In genomic region chr16:9258423-9259051, GRCh38 we compare ENCODE assay signal across 9 cellular contexts.
DNase-seq lines count a peak whose midpoint lies in the region; ATAC-seq and TF ChIP-seq lines count a peak whose summit lies in the region.
"Had no signal": no experiment of that assay in that cellular context is flagged by ENCODE, and none has a peak within 500 bp of the region (broad histone marks: within the 10 kb centered on the region; RNA-seq: fewer than 3 reads in every experiment).

No MANE protein-coding gene starts in this region.

- H3K4me2 ChIP-seq in HCT116 (ENCODE audit: low read length) (peak overlapping the region; percentile 11; the same call in 1 of the 2 replicates), PC-3 (ENCODE audit: low read length) (no peak overlapping the region)
- H3K4me2 ChIP-seq: BLaER1 had no signal

- H3K27me3 ChIP-seq in HCT116 (ENCODE audit: insufficient read depth, low read length), result peaks cover 15% of the 10 kb centered on the region
- H3K27me3 ChIP-seq in PC-3 (ENCODE audit: low read length), result peaks cover 6% of the 10 kb centered on the region
- H3K27me3 ChIP-seq: BLaER1 had no signal

- H3K9me3 ChIP-seq in HCT116 (ENCODE audit: control insufficient read depth in 1 of 2, insufficient read depth in 1 of 2, low read depth in 1 of 2, low read length in 2 of 2) (no peaks in the 10 kb centered on the region), PC-3 (ENCODE audit: low read length) (no peaks in the 10 kb centered on the region)

- TF ChIP-seq CTCF in HCT116 (IDR thresholded peaks at IDR 0.05 in 2 of 3, conservative IDR thresholded peaks at IDR 0.05 in 1 of 3; ENCODE audit: borderline replicate concordance in 1 of 3, insufficient read depth in 1 of 3, low read depth in 2 of 3, low read length in 2 of 3), result peak; percentile 64 to 93 (median 88)
- peak; percentile 69 for TF ChIP-seq CTCF in PC-3 (conservative IDR thresholded peaks at IDR 0.05; ENCODE audit: low read depth, low read length)
- TF ChIP-seq CTCF in mesothelial cell of epicardium (IDR thresholded peaks at IDR 0.05; ENCODE audit: unreplicated experiment), result peak; percentile 58
- TF ChIP-seq CTCF in omental fat pad (IDR thresholded peaks at IDR 0.05), result no peak

- RAD21 ChIA-PET in HCT116 (lab: Charles Lee; ENCODE audit: low non-redundant PET in 1 of 2, low total read pairs in 2 of 2, uncharacterized antibody in 2 of 2, unreplicated experiment in 2 of 2), result no interaction called here

- H3K4me3 Mint-ChIP-seq in mesothelial cell of epicardium, result no peak overlapping the region

- peak; percentile 56 for DNase-seq in DMS79 treated with DMSO at 0.1 percent for 48 hours (lab: John Stamatoyannopoulos, UW)
- no peak for DNase-seq in DMS79 (lab: John Stamatoyannopoulos, UW)
- peak; percentile 34 for DNase-seq in HCT116 (ENCODE audit: low read depth, low spot score)
- DNase-seq in PC-3, result peak; percentile 39
- peak; percentile 64 for DNase-seq in ecto neural progenitor cell (ENCODE audit: low spot score)
- peak in 1 of 2 experiments; percentile 47 for DNase-seq in mesothelial cell of epicardium (ENCODE audit: low spot score in 2 of 2, unreplicated experiment in 2 of 2)
- no peak for DNase-seq in omental fat pad (ENCODE audit: low spot score)

- H3K4me3 ChIP-seq in HCT116 (replicated peaks in 1 of 2; ENCODE audit: low read depth in 1 of 2, low read length in 2 of 2) (no peak overlapping the region), PC-3 (ENCODE audit: low read length) (no peak overlapping the region)
- H3K4me3 ChIP-seq: BLaER1 had no signal

- H3K36me3 Mint-ChIP-seq in mesothelial cell of epicardium, result no peaks in the 10 kb centered on the region

- H3K36me3 ChIP-seq in HCT116 (ENCODE audit: control insufficient read depth in 1 of 2, insufficient read depth in 2 of 2, low read length in 2 of 2), result no peaks in the 10 kb centered on the region
- H3K36me3 ChIP-seq in PC-3 (ENCODE audit: low read depth, low read length), result no peaks in the 10 kb centered on the region
- H3K36me3 ChIP-seq: BLaER1 had no signal

- BruUV-seq in HCT116 (replicated peaks; lab: Mats Ljungman, UMichigan) (no TSS peak), PC-3 (replicated peaks; lab: Mats Ljungman, UMichigan) (no TSS peak)

- peak; percentile 84 for ATAC-seq in HCT116
- 0 out of 2 replicates have a peak, but pooled peaks have one; percentile 31 for ATAC-seq in PC-3
- no peak for ATAC-seq in GM21515 (IDR thresholded peaks at IDR 0.05; ENCODE audit: unreplicated experiment)
- ATAC-seq in omental fat pad (ENCODE audit: low FRiP score), result no peak

- no peak overlapping the region for H3K27ac ChIP-seq in HCT116 (ENCODE audit: low read depth, low read length)
- H3K27ac ChIP-seq in PC-3 (ENCODE audit: low read length), result no peak overlapping the region
- H3K27ac ChIP-seq: BLaER1 had no signal

- H3K4me1 ChIP-seq in HCT116 (ENCODE audit: control insufficient read depth in 1 of 2, insufficient read depth in 2 of 2, low read length in 2 of 2) (0 out of 4 replicates have a peak, but pooled peaks cover 0 to 3% of the 10 kb centered on the region in 2 experiments), PC-3 (ENCODE audit: insufficient read depth, low read length) (no peaks in the 10 kb centered on the region)
- H3K4me1 ChIP-seq: BLaER1 had no signal

- no peak overlapping the region for H3K27ac Mint-ChIP-seq in mesothelial cell of epicardium

- intact Hi-C loops in HCT116 (cut with micrococcal nuclease), result loop anchor here (1.0 to 5.0 kb wide), 3 partner anchors 96 to 1251 kb away; no protein-coding TSS in a partner anchor
- intact Hi-C loops in PC-3 (cut with micrococcal nuclease), result no loop called here

- no peak for TF ChIP-seq POLR2A in HCT116 (IDR thresholded peaks at IDR 0.05; ENCODE audit: borderline replicate concordance, extremely low read depth, insufficient read depth, insufficient read length)

- H3K9me2 ChIP-seq in HCT116 (ENCODE audit: insufficient read depth) (no peaks in the 10 kb centered on the region), PC-3 (replicated peaks; ENCODE audit: low read length) (no peaks in the 10 kb centered on the region)

- POLR2A ChIA-PET in HCT116 (lab: Charles Lee), result no interaction called here
- POLR2A ChIA-PET in PC-3 (lab: Charles Lee; ENCODE audit: unreplicated experiment), result no interaction called here

- no peak overlapping the region for H2AFZ ChIP-seq in HCT116 (ENCODE audit: low read depth, low read length, poor library complexity, severe bottlenecking)
- H2AFZ ChIP-seq in PC-3 (ENCODE audit: low read length), result no peak overlapping the region

- peaks cover 15% of the 10 kb centered on the region for H3K27me3 Mint-ChIP-seq in mesothelial cell of epicardium (ENCODE audit: low read depth)

- no peak overlapping the region for H3K9ac ChIP-seq in HCT116 (ENCODE audit: low read length)
- H3K9ac ChIP-seq in PC-3 (ENCODE audit: low read length), result no peak overlapping the region
- H3K9ac ChIP-seq: BLaER1 had no signal

- peak; percentile 83 for TF ChIP-seq RAD21 in HCT116 (IDR thresholded peaks at IDR 0.05; ENCODE audit: low read depth)

- H3F3A ChIP-seq in PC-3 (ENCODE audit: low read length, unreplicated experiment), result no peaks in the 10 kb centered on the region

- H4K20me1 ChIP-seq in HCT116 (ENCODE audit: insufficient read depth), result no peaks in the 10 kb centered on the region
- no peaks in the 10 kb centered on the region for H4K20me1 ChIP-seq in PC-3 (ENCODE audit: low read length)
- H4K20me1 ChIP-seq: BLaER1 had no signal

- H3K9me3 Mint-ChIP-seq in mesothelial cell of epicardium, result no peaks in the 10 kb centered on the region

- peaks cover 10% of the 10 kb centered on the region for H3K4me1 Mint-ChIP-seq in mesothelial cell of epicardium

- CTCF ChIA-PET in HCT116 (lab: Charles Lee) (interaction anchor here (1.0 to 1.8 kb wide), 4 partner anchors 39 to 922 kb away, joined by 3 to 12 read pairs (median 5); no protein-coding TSS in a partner anchor), PC-3 (lab: Charles Lee) (no interaction called here)

- no peaks in the 10 kb centered on the region for H3K79me2 ChIP-seq in HCT116 (ENCODE audit: insufficient read depth, low read length)
- H3K79me2 ChIP-seq in PC-3 (ENCODE audit: low read length), result no peaks in the 10 kb centered on the region

TF ChIP-seq in HCT116, 20 proteins besides CTCF, POLR2A, EP300 and RAD21:
- TF ChIP-seq, protein P1, sequence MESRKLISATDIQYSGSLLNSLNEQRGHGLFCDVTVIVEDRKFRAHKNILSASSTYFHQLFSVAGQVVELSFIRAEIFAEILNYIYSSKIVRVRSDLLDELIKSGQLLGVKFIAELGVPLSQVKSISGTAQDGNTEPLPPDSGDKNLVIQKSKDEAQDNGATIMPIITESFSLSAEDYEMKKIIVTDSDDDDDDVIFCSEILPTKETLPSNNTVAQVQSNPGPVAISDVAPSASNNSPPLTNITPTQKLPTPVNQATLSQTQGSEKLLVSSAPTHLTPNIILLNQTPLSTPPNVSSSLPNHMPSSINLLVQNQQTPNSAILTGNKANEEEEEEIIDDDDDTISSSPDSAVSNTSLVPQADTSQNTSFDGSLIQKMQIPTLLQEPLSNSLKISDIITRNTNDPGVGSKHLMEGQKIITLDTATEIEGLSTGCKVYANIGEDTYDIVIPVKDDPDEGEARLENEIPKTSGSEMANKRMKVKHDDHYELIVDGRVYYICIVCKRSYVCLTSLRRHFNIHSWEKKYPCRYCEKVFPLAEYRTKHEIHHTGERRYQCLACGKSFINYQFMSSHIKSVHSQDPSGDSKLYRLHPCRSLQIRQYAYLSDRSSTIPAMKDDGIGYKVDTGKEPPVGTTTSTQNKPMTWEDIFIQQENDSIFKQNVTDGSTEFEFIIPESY (IDR thresholded peaks at IDR 0.05; ENCODE audit: extremely low read depth, insufficient replicate concordance, low read length), result no peak
- no peak for TF ChIP-seq ELF1 (IDR thresholded peaks at IDR 0.05; ENCODE audit: borderline replicate concordance, low read depth)
- TF ChIP-seq EZH2 (IDR thresholded peaks at IDR 0.05), result no peak
- TF ChIP-seq, protein P2, sequence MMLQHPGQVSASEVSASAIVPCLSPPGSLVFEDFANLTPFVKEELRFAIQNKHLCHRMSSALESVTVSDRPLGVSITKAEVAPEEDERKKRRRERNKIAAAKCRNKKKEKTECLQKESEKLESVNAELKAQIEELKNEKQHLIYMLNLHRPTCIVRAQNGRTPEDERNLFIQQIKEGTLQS (IDR thresholded peaks at IDR 0.05), result no peak
- TF ChIP-seq POLR2AphosphoS5 (IDR thresholded peaks at IDR 0.05; ENCODE audit: low read depth, low read length), result no peak

Comparison
In these comparisons a context has a peak if more than half of its experiments do, and no peak if none do; other contexts are left out.
1. DNase-seq: peak in DMS79 treated with DMSO at 0.1 percent for 48 hours (single experiment), HCT116 (single experiment), PC-3 (single experiment) and ecto neural progenitor cell (single experiment); none in DMS79 (single experiment) and omental fat pad (single experiment).
2. ATAC-seq: peak in HCT116 (single experiment) and PC-3 (single experiment); none in GM21515 (single experiment) and omental fat pad (single experiment).
3. CTCF ChIP-seq: peak in HCT116 (3 of 3), PC-3 (single experiment) and mesothelial cell of epicardium (single experiment); none in omental fat pad (0 of 3).